Comparison of ENCODE assay signal across 16 cellular contexts in genomic region chr7:105209870-105210269, GRCh38.
DNase-seq lines count a peak whose midpoint lies in the region; ATAC-seq and TF ChIP-seq lines count a peak whose summit lies in the region.
"Had no signal": no experiment of that assay in that cellular context is flagged by ENCODE, and none has a peak within 500 bp of the region (broad histone marks: within the 10 kb centered on the region; RNA-seq: fewer than 3 reads in every experiment).

No MANE protein-coding gene starts in this region.

- H3K36me3 Mint-ChIP-seq in activated T-cell treated with anti-CD3 and anti-CD28 coated beads, Interleukin-2, amount 50 U/mL, for 72 hours (ENCODE audit: insufficient read depth in 2 of 2) = peaks cover 0 to 6% of the 10 kb centered on the region in 2 donors
- H3K36me3 Mint-ChIP-seq in activated T-cell treated with anti-CD3 and anti-CD28 coated beads, Interleukin-2, amount 50 U/mL, for 4 hours (ENCODE audit: insufficient read depth) = no peaks in the 10 kb centered on the region
- H3K36me3 Mint-ChIP-seq in T-helper 17 cell (ENCODE audit: low read depth) = no peaks in the 10 kb centered on the region
- peaks cover 8% of the 10 kb centered on the region for H3K36me3 Mint-ChIP-seq in stimulated activated memory B cell treated with anti-CD40 and anti-IgM and Interleukin-4, amounts not matched to agents 10 μg/mL and 1 μg/mL and 100 μg/mL, for 72 hours
- H3K36me3 Mint-ChIP-seq: naive B cell had no signal

- TF ChIP-seq POLR2A in lower leg skin (IDR thresholded peaks at IDR 0.05) = no peak

- no peak for DNase-seq in activated T-cell treated with anti-CD3 and anti-CD28 coated beads, Interleukin-2, amount 50 U/mL, for 72 hours
- no peak for DNase-seq in activated T-cell treated with anti-CD3 and anti-CD28 coated beads, Interleukin-2, amount 50 U/mL, for 4 hours
- DNase-seq in T-helper 17 cell = no peak
- DNase-seq in inferior parietal cortex (ENCODE audit: extremely low spot score) = peak; percentile 43
- no peak for DNase-seq in BE2C
- no peak for DNase-seq in lower leg skin (ENCODE audit: low spot score in 2 of 2)
- DNase-seq in NCI-H510A treated with DMSO at 0.1 percent for 48 hours (lab: John Stamatoyannopoulos, UW) = no peak
- DNase-seq: foreskin melanocyte; GDM1; H9; naive B cell; NCI-H1930; NCI-H526 treated with DMSO at 0.1 percent for 48 hours; stimulated activated CD4-positive, alpha-beta T cell treated with anti-CD3 and anti-CD28 coated beads, Interleukin-15, amount 100 ng/mL, for 24 hours had no signal

- peak overlapping the region; percentile 41 to 75 for H3K4me3 Mint-ChIP-seq in activated T-cell treated with anti-CD3 and anti-CD28 coated beads, Interleukin-2, amount 50 U/mL, for 72 hours
- H3K4me3 Mint-ChIP-seq in activated T-cell treated with anti-CD3 and anti-CD28 coated beads, Interleukin-2, amount 50 U/mL, for 4 hours = no peak overlapping the region
- peak overlapping the region; percentile 43 for H3K4me3 Mint-ChIP-seq in T-helper 17 cell
- no peak overlapping the region for H3K4me3 Mint-ChIP-seq in stimulated activated memory B cell treated with anti-CD40 and anti-IgM and Interleukin-4, amounts not matched to agents 10 μg/mL and 1 μg/mL and 100 μg/mL, for 72 hours
- H3K4me3 Mint-ChIP-seq: H9 had no signal

- H3K9me3 ChIP-seq in T-helper 17 cell (ENCODE audit: control insufficient read depth, low read length, poor library complexity, severe bottlenecking) (no peaks in the 10 kb centered on the region), BE2C (no peaks in the 10 kb centered on the region)

- intact Hi-C loops in lower leg skin (cut with DNase I; ENCODE audit: low total_unique reads) = no loop called here

- peaks cover 81% of the 10 kb centered on the region for H3K4me1 Mint-ChIP-seq in activated T-cell treated with anti-CD3 and anti-CD28 coated beads, Interleukin-2, amount 50 U/mL, for 72 hours (ENCODE audit: low read depth)
- peaks cover 86% of the 10 kb centered on the region for H3K4me1 Mint-ChIP-seq in activated T-cell treated with anti-CD3 and anti-CD28 coated beads, Interleukin-2, amount 50 U/mL, for 4 hours (ENCODE audit: low read depth)
- H3K4me1 Mint-ChIP-seq in T-helper 17 cell = peaks cover 53% of the 10 kb centered on the region
- peaks cover 91% of the 10 kb centered on the region for H3K4me1 Mint-ChIP-seq in stimulated activated memory B cell treated with anti-CD40 and anti-IgM and Interleukin-4, amounts not matched to agents 10 μg/mL and 1 μg/mL and 100 μg/mL, for 72 hours

- no peaks in the 10 kb centered on the region for H3K36me3 ChIP-seq in BE2C

- ATAC-seq in activated T-cell treated with anti-CD3 and anti-CD28 coated beads, Interleukin-2, amount 50 U/mL, for 72 hours (replicated peaks in 1 of 2) = no peak
- ATAC-seq in activated T-cell treated with anti-CD3 and anti-CD28 coated beads, Interleukin-2, amount 50 U/mL, for 4 hours = no peak
- peak; percentile 55 for ATAC-seq in T-helper 17 cell
- ATAC-seq in stimulated activated memory B cell treated with anti-CD40 and anti-IgM and Interleukin-4, amounts not matched to agents 10 μg/mL and 1 μg/mL and 100 μg/mL, for 72 hours = no peak

- TF ChIP-seq CTCF in BE2C (IDR thresholded peaks at IDR 0.05; ENCODE audit: low read depth, low read length) (no peak), lower leg skin (IDR thresholded peaks at IDR 0.05) (no peak)

- H3K27ac Mint-ChIP-seq in activated T-cell treated with anti-CD3 and anti-CD28 coated beads, Interleukin-2, amount 50 U/mL, for 72 hours = no peak overlapping the region
- H3K27ac Mint-ChIP-seq in T-helper 17 cell = peak overlapping the region; percentile 91
- peak overlapping the region; percentile 89 for H3K27ac Mint-ChIP-seq in stimulated activated memory B cell treated with anti-CD40 and anti-IgM and Interleukin-4, amounts not matched to agents 10 μg/mL and 1 μg/mL and 100 μg/mL, for 72 hours

- H3K4me1 ChIP-seq in BE2C = peaks cover 7% of the 10 kb centered on the region

- no peaks in the 10 kb centered on the region for H3K27me3 ChIP-seq in BE2C

- H3K4me3 ChIP-seq in BE2C (ENCODE audit: low read depth, low read length) (no peak overlapping the region), lower leg skin (ENCODE audit: low read depth, poor library complexity, severe bottlenecking) (no peak overlapping the region)

- WGBS in lower leg skin, 2 donors = 47 to 67% methylated on average over 3 of the region's 3 CpGs

- H3K27me3 Mint-ChIP-seq in activated T-cell treated with anti-CD3 and anti-CD28 coated beads, Interleukin-2, amount 50 U/mL, for 72 hours (ENCODE audit: low read depth) = no peaks in the 10 kb centered on the region
- H3K27me3 Mint-ChIP-seq in activated T-cell treated with anti-CD3 and anti-CD28 coated beads, Interleukin-2, amount 50 U/mL, for 4 hours (ENCODE audit: low read depth) = no peaks in the 10 kb centered on the region
- H3K27me3 Mint-ChIP-seq in T-helper 17 cell = no peaks in the 10 kb centered on the region
- H3K27me3 Mint-ChIP-seq in stimulated activated memory B cell treated with anti-CD40 and anti-IgM and Interleukin-4, amounts not matched to agents 10 μg/mL and 1 μg/mL and 100 μg/mL, for 72 hours = no peaks in the 10 kb centered on the region
- H3K27me3 Mint-ChIP-seq: central memory CD8-positive, alpha-beta T cell; naive B cell had no signal

- peaks cover 1 to 4% of the 10 kb centered on the region in 2 donors for H3K9me3 Mint-ChIP-seq in activated T-cell treated with anti-CD3 and anti-CD28 coated beads, Interleukin-2, amount 50 U/mL, for 72 hours
- H3K9me3 Mint-ChIP-seq in activated T-cell treated with anti-CD3 and anti-CD28 coated beads, Interleukin-2, amount 50 U/mL, for 4 hours = no peaks in the 10 kb centered on the region
- H3K9me3 Mint-ChIP-seq in stimulated activated memory B cell treated with anti-CD40 and anti-IgM and Interleukin-4, amounts not matched to agents 10 μg/mL and 1 μg/mL and 100 μg/mL, for 72 hours = no peaks in the 10 kb centered on the region
- H3K9me3 Mint-ChIP-seq: central memory CD8-positive, alpha-beta T cell; naive B cell had no signal

Comparison
In these comparisons a context has a peak if more than half of its experiments do, and no peak if none do; other contexts are left out.
1. H3K4me3 Mint-ChIP-seq: peak in activated T-cell treated with anti-CD3 and anti-CD28 coated beads, Interleukin-2, amount 50 U/mL, for 72 hours (2 of 2) and T-helper 17 cell (single experiment); none in activated T-cell treated with anti-CD3 and anti-CD28 coated beads, Interleukin-2, amount 50 U/mL, for 4 hours (single experiment) and stimulated activated memory B cell treated with anti-CD40 and anti-IgM and Interleukin-4, amounts not matched to agents 10 μg/mL and 1 μg/mL and 100 μg/mL, for 72 hours (single experiment).